Comparison of ENCODE assay signal across 20 cellular contexts in the genomic region with DNA sequence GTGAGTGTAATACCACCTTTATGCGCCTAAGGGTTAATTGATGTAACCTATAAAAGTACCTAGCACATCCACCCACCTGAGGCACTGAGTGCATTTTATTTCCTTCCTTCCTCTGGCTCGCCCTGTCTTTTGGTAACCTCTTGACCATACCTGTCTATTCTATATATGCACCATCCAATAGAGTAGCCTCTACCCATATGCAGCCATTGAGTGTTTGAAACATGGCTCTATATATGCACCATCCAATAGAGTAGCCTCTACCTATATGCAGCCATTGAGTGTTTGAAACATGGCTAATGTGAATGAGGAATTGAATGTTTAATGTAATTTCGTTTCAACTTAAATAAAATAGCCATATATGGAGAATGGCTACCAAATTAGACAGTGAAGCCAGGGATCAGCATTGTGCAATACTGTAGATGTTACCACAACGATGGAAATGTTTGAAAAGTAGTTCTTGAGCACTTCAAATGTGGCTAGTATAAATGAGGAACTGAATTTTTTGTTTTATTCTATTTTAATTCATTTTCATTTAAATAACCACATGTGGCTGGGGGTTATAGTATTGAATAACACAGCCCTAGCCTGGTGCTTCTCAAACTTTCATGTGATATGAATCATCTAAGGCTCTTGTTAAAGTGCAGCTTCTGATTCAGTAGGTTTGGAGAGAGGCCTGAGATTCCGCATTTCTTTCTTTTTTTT. TPM values are rescaled to one million over a fixed set of nuclear protein-coding genes. Genes with fewer than 3 reads are reported as not detected.
DNase-seq lines count a peak whose midpoint lies in the region; ATAC-seq and TF ChIP-seq lines count a peak whose summit lies in the region.
"Had no signal": no experiment of that assay in that cellular context is flagged by ENCODE, and none has a peak within 500 bp of the region (broad histone marks: within the 10 kb centered on the region; RNA-seq: fewer than 3 reads in every experiment).

No MANE protein-coding gene starts in this region.

- H3K9me3 Mint-ChIP-seq in mesothelial cell of epicardium = no peaks in the 10 kb centered on the region

- H3K4me2 ChIP-seq in OCI-LY3 (ENCODE audit: low read length) = peak overlapping the region; percentile 24; the same call in 1 of the 2 replicates

- H3K36me3 ChIP-seq in OCI-LY3 (replicated peaks; ENCODE audit: low read depth, low read length) = no peaks in the 10 kb centered on the region
- H3K36me3 ChIP-seq: brain microvascular endothelial cell had no signal

- no peak overlapping the region for H2AFZ ChIP-seq in OCI-LY3 (ENCODE audit: low read depth, low read length)

- H4K20me1 ChIP-seq in OCI-LY3 (ENCODE audit: insufficient read depth, low read length) = 0 out of 2 replicates have a peak, but pooled peaks cover 4% of the 10 kb centered on the region

- DNase-seq in HL-60 (ENCODE audit: low read depth in 1 of 2, low spot score in 1 of 2) (peak; percentile 68 to 70), choroid plexus epithelial cell (ENCODE audit: low read depth) (peak; percentile 13), mesothelial cell of epicardium (ENCODE audit: low spot score in 2 of 2, unreplicated experiment in 2 of 2) (no peak), NCI-H524 (lab: John Stamatoyannopoulos, UW) (no peak)
- DNase-seq: activated naive CD4-positive, alpha-beta T cell treated with anti-CD3 and anti-CD28 coated beads, Interleukin-2, amount 50 U/mL, for 16 hours; brain microvascular endothelial cell; EL; left ventricle myocardium superior; NCI-H1694 treated with DMSO at 0.1 percent for 48 hours; NCI-H226; NK-92 treated with Interleukin-12 subunit alpha and Interleukin-12 subunit beta, amount 100 ng/mL, for 24 hours; SHP77 treated with DMSO at 0.1 percent for 48 hours; stimulated activated CD4-positive, alpha-beta T cell treated with anti-CD3 and anti-CD28 coated beads, Interleukin-1b, Interleukin-23, amount 100 ng/mL, for 48 hours; T-helper 9 cell had no signal

- H3K27me3 ChIP-seq in HL-60 (ENCODE audit: insufficient read depth, poor library complexity, severe bottlenecking) = no peaks in the 10 kb centered on the region
- H3K27me3 ChIP-seq in OCI-LY3 (ENCODE audit: low read depth, low read length) = no peaks in the 10 kb centered on the region
- H3K27me3 ChIP-seq: brain microvascular endothelial cell had no signal

- H3K9ac ChIP-seq in OCI-LY3 (ENCODE audit: low read length) = no peak overlapping the region

- no peaks in the 10 kb centered on the region for H3K9me3 ChIP-seq in OCI-LY3 (ENCODE audit: insufficient read depth, low read length)

- H3K79me2 ChIP-seq in OCI-LY3 (ENCODE audit: low read length) = peaks cover 90% of the 10 kb centered on the region

- no peak for ATAC-seq in HG03520 (IDR thresholded peaks at IDR 0.05; ENCODE audit: unreplicated experiment)
- ATAC-seq in HG03097 (IDR thresholded peaks at IDR 0.05; ENCODE audit: low FRiP score, unreplicated experiment) = no peak
- ATAC-seq: left ventricle myocardium superior, sciatic nerve had no signal

- no peak overlapping the region for H3K27ac Mint-ChIP-seq in mesothelial cell of epicardium

- H3K4me3 ChIP-seq in HL-60 (replicated peaks; ENCODE audit: insufficient read depth, low read length) (no peak overlapping the region), OCI-LY3 (ENCODE audit: low read length) (no peak overlapping the region), choroid plexus epithelial cell (ENCODE audit: low read depth, low read length) (no peak overlapping the region)

- H3K27ac ChIP-seq in C4-2B (peak overlapping the region; percentile 37; the same call in 1 of the 2 replicates), HL-60 (replicated peaks) (peak overlapping the region; percentile 52), OCI-LY3 (ENCODE audit: low read length) (peak overlapping the region; percentile 24; the same call in 1 of the 2 replicates)
- H3K27ac ChIP-seq: brain microvascular endothelial cell, epithelial cell of prostate had no signal

- no peaks in the 10 kb centered on the region for H3K36me3 Mint-ChIP-seq in mesothelial cell of epicardium

- no peak overlapping the region for H3K4me3 Mint-ChIP-seq in mesothelial cell of epicardium

- H3K4me1 ChIP-seq in OCI-LY3 (ENCODE audit: low read length) = peaks cover 20% of the 10 kb centered on the region

- H3K27me3 Mint-ChIP-seq in mesothelial cell of epicardium (ENCODE audit: low read depth) = no peaks in the 10 kb centered on the region

- no peak for TF ChIP-seq CTCF in C4-2B (conservative IDR thresholded peaks at IDR 0.05)
- TF ChIP-seq CTCF in HL-60 (IDR thresholded peaks at IDR 0.05; ENCODE audit: insufficient read depth, low read length) = no peak
- no peak for TF ChIP-seq CTCF in OCI-LY3 (IDR thresholded peaks at IDR 0.05; ENCODE audit: low read depth, low read length)
- no peak for TF ChIP-seq CTCF in choroid plexus epithelial cell (conservative IDR thresholded peaks at IDR 0.05; ENCODE audit: low read depth, low read length)
- no peak for TF ChIP-seq CTCF in mesothelial cell of epicardium (IDR thresholded peaks at IDR 0.05; ENCODE audit: unreplicated experiment)

- H3K4me1 Mint-ChIP-seq in mesothelial cell of epicardium = peaks cover 27% of the 10 kb centered on the region

RNA-seq across cellular contexts. Expression of gene SLC35F2, which starts 33.8 kb away (rescaled TPM):
- total RNA-seq in mesothelial cell of epicardium = 11.9 to 14.5 TPM (median 12.7 TPM) in 3 replicates

Comparison
In these comparisons a context has a peak if more than half of its experiments do, and no peak if none do; other contexts are left out.
1. DNase-seq: peak in HL-60 (2 of 2) and choroid plexus epithelial cell (single experiment); none in mesothelial cell of epicardium (0 of 2) and NCI-H524 (0 of 2).
2. Peak in every context shown above with its lines, with median percentiles within 50 percentile points of each other: H3K27ac ChIP-seq.